In the genomic region with DNA sequence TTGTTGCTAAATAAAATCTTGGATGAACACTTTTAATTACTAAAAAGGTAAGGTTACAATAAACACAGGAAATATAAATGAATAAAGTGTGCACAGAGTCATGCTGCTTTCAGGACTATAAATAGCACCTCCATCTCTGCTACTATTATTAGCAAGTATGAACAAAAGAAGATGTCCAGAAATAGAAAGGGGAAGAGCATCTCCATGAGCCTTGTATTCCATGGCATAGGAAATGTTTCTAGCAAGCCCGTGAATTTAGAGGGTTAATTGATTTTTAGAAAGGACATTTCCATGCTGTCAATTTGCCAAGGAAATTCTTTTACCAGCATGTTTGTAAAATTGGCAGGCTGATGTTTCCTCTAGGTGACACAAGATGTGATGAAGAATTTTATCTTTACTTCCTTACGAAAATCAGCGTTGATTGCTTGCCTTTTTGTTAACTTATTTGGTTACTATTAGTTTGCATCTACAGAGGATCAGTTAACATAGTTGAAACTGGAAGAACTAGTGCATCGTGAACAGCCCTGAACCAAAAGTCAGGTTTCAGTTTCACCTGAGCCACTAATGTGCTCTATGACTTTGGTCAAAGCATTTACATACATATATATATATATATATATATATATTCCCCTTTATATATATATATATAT, we compare ENCODE assay signal across 1 cellular context.
TF ChIP-seq lines count a peak whose summit lies in the region.

No MANE protein-coding gene starts in this region.

TF ChIP-seq in GM12878, 131 proteins besides CTCF, POLR2A, EP300 and RAD21 (continued from another document):
- no peak for TF ChIP-seq ZNF592 (IDR thresholded peaks at IDR 0.05)
